ENCODE assay signal across 1 cellular context in the genomic region with DNA sequence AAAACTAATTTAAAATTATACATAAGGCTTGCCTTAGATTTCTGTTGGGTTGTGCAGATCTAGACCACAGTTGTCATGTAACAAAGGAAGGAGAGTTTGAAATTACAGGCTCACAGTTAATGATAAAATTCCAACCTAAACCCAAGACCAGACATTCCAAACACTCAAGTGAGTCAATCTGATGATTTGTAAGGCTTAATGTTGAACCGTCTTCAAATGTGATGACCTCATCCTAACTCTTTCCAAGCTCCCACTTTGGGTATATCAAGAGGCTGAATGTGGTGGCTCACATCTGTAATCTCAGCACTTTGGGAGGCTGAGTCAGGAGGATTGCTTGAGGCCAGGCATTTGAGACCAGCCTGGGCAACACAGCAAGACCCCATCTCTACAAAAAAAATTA.
A peak's percentile ranks its signal among the peaks of the same experiment; 100 is the strongest.
TF ChIP-seq lines count a peak whose summit lies in the region.

No MANE protein-coding gene starts in this region.

TF ChIP-seq in SK-N-SH, 30 proteins besides CTCF, POLR2A, EP300 and RAD21 (continued from another document):
- TF ChIP-seq, protein P1, sequence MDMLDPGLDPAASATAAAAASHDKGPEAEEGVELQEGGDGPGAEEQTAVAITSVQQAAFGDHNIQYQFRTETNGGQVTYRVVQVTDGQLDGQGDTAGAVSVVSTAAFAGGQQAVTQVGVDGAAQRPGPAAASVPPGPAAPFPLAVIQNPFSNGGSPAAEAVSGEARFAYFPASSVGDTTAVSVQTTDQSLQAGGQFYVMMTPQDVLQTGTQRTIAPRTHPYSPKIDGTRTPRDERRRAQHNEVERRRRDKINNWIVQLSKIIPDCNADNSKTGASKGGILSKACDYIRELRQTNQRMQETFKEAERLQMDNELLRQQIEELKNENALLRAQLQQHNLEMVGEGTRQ (IDR thresholded peaks at IDR 0.05; ENCODE audit: borderline replicate concordance, low read depth, low read length) = no peak
- TF ChIP-seq TAF1 (IDR thresholded peaks at IDR 0.05; ENCODE audit: borderline replicate concordance, low read depth, low read length) = no peak
- TF ChIP-seq FOSL2 (IDR thresholded peaks at IDR 0.05; ENCODE audit: borderline replicate concordance, low read depth) = peak; percentile 57; the same call in 1 of the 2 replicates
- peak; percentile 31; the same call in 1 of the 2 replicates for TF ChIP-seq JUND (IDR thresholded peaks at IDR 0.05)
- TF ChIP-seq, protein P2, sequence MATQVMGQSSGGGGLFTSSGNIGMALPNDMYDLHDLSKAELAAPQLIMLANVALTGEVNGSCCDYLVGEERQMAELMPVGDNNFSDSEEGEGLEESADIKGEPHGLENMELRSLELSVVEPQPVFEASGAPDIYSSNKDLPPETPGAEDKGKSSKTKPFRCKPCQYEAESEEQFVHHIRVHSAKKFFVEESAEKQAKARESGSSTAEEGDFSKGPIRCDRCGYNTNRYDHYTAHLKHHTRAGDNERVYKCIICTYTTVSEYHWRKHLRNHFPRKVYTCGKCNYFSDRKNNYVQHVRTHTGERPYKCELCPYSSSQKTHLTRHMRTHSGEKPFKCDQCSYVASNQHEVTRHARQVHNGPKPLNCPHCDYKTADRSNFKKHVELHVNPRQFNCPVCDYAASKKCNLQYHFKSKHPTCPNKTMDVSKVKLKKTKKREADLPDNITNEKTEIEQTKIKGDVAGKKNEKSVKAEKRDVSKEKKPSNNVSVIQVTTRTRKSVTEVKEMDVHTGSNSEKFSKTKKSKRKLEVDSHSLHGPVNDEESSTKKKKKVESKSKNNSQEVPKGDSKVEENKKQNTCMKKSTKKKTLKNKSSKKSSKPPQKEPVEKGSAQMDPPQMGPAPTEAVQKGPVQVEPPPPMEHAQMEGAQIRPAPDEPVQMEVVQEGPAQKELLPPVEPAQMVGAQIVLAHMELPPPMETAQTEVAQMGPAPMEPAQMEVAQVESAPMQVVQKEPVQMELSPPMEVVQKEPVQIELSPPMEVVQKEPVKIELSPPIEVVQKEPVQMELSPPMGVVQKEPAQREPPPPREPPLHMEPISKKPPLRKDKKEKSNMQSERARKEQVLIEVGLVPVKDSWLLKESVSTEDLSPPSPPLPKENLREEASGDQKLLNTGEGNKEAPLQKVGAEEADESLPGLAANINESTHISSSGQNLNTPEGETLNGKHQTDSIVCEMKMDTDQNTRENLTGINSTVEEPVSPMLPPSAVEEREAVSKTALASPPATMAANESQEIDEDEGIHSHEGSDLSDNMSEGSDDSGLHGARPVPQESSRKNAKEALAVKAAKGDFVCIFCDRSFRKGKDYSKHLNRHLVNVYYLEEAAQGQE (IDR thresholded peaks at IDR 0.05; ENCODE audit: low read depth, low read length) = no peak
- no peak for TF ChIP-seq FOXJ3 (CRISPR knock-in tag; IDR thresholded peaks at IDR 0.05)
- 0 out of 2 replicates have a peak, but pooled peaks have one; percentile 19 for TF ChIP-seq TEAD4 (IDR thresholded peaks at IDR 0.05; ENCODE audit: borderline replicate concordance, insufficient read depth)
- no peak for TF ChIP-seq SMC3 (IDR thresholded peaks at IDR 0.05; ENCODE audit: low read depth, low read length)
- no peak for TF ChIP-seq RCOR1 (IDR thresholded peaks at IDR 0.05; ENCODE audit: low read length)
- TF ChIP-seq EZH2phosphoT487 (IDR thresholded peaks at IDR 0.05; ENCODE audit: borderline replicate concordance, low read depth) = no peak
- no peak for TF ChIP-seq RXRA (IDR thresholded peaks at IDR 0.05; ENCODE audit: borderline replicate concordance, low read depth)
- no peak for TF ChIP-seq CHD2 (IDR thresholded peaks at IDR 0.05; ENCODE audit: low read length, partially characterized antibody)
